Comparison of ENCODE assay signal across 14 cellular contexts in the genomic region with DNA sequence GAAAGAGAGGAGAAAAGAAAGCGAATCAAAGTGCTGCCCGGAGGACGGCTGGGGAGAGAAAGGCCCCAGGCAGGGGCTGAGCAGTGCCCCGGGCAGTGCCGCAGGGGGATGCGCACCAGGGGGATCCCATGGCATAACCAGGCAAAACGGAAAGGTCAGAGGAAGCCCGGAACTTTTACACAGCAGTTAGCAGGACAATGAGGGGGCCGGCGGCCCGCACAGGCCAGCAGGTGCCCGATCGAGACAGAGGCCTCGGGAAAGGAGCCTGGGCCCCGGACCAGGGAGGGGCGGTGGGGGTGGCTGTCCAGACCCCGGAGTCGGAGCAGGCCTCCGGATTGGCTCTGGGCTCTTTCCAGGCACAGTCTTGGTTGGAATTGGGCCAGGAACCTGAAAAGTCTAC.
"Had no signal": no experiment of that assay in that cellular context is flagged by ENCODE, and none has a peak within 500 bp of the region (broad histone marks: within the 10 kb centered on the region; RNA-seq: fewer than 3 reads in every experiment).

No MANE protein-coding gene starts in this region.

- ATAC-seq: effector memory CD8-positive, alpha-beta T cell; sciatic nerve; stimulated activated naive B cell treated with anti-CD40 and anti-IgM and Interleukin-4, amounts not matched to agents 10 μg/mL and 1 μg/mL and 100 μg/mL, for 72 hours had no signal

- DNase-seq: activated CD4-positive, alpha-beta T cell treated with anti-CD3 and anti-CD28 coated beads for 1 hour; activated CD4-positive, alpha-beta T cell treated with anti-CD3 and anti-CD28 coated beads, Interleukin-2, amount 50 U/mL, for 48 hours; activated gamma-delta T cell; adrenal gland; effector memory CD8-positive, alpha-beta T cell; hippocampal formation; left lung; ovary; psoas muscle; stimulated activated CD4-positive, alpha-beta T cell treated with anti-CD3 and anti-CD28 coated beads, Interleukin-4, amount 100 ng/mL, for 4 hours; stimulated activated naive B cell treated with anti-CD40 and anti-IgM and Interleukin-4, amounts not matched to agents 10 μg/mL and 1 μg/mL and 100 μg/mL, for 72 hours had no signal

- H3K36me3 ChIP-seq: adrenal gland, left lung, ovary had no signal

- H3K4me3 ChIP-seq: adrenal gland, left lung, ovary, psoas muscle had no signal

- H3K27ac ChIP-seq: adrenal gland, left lung, ovary had no signal

- H3K9me3 ChIP-seq: adrenal gland, left lung, ovary, psoas muscle had no signal

- H3K27me3 ChIP-seq: adrenal gland, ovary had no signal

- FAIRE-seq: astrocyte, bronchial epithelial cell had no signal
